ENCODE assay signal across 8 cellular contexts in the genomic region with DNA sequence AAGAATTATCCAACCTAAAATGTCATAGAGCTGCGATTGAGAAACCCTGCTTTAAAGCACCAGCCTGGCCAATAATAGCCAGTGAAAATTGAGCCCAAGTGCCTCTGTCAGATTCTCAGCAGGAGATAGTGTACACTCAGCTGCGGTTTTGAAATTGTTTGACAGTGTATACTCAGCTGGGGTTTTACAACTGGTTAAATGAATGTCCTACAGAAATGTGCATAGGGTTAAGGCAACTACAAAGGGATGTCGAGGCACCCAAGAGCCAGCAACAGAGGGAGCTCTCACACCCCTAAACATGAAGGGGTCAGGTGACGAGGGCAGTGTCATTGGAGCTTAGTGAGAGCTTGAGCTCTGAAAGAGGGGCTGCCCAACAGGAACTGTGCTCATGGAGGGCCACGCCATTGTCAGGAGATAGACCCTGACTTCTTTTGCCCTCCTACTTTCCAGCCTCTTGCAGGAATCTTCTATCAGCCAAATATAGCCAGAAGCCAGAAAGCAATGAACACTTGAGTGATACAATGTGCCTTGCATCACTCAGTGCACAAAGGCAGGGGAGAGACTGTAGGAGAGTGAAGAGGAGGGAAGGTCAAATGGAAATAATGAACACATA. TPM values are rescaled to one million over a fixed set of nuclear protein-coding genes. Genes with fewer than 3 reads are reported as not detected.
DNase-seq lines count a peak whose midpoint lies in the region; ATAC-seq, FAIRE-seq and TF ChIP-seq lines count a peak whose summit lies in the region.

No MANE protein-coding gene starts in this region.

- POLR2A ChIA-PET in HEK293T (lab: Yijun Ruan, JAX) = interaction anchor here (1.2 kb wide), 1 partner anchor 13 kb away, joined by 3 read pairs; no protein-coding TSS in a partner anchor

- FAIRE-seq in D721Med (lab: Jason Lieb, UNC) = no peak

- peak; percentile 35 for TF ChIP-seq CTCF in D721Med (IDR thresholded peaks at IDR 0.05; ENCODE audit: insufficient read depth, missing control alignments)

- CTCF ChIA-PET in HEK293T (lab: Yijun Ruan, JAX) = no interaction called here

- intact Hi-C loops in left ventricle myocardium superior (cut with micrococcal nuclease) = no loop called here

- DNase-seq in D721Med (ENCODE audit: insufficient read length, low spot score) (no peak), HEK293T (ENCODE audit: extremely low spot score) (peak; percentile 23), NCI-H510A treated with DMSO at 0.1 percent for 48 hours (lab: John Stamatoyannopoulos, UW) (peak; percentile 86), left ventricle myocardium superior (no peak), GM03348 (ENCODE audit: low spot score) (no peak)
- DNase-seq in activated T-cell treated with anti-CD3 and anti-CD28 coated beads, Interleukin-2, amount 50 U/mL, for 1 hour = peak; percentile 60
- DNase-seq in stimulated activated CD4-positive, alpha-beta T cell treated with anti-CD3 and anti-CD28 coated beads, TNF-alpha, amount 100 ng/mL, for 4 hours (ENCODE audit: low read depth in 3 of 3) = peak in 2 of 3 experiments; percentile 30 to 38

- ATAC-seq in left ventricle myocardium superior = peak; percentile 63
- ATAC-seq in GM21381 (IDR thresholded peaks at IDR 0.05; ENCODE audit: unreplicated experiment) = no peak

TF ChIP-seq in HEK293T, 16 proteins besides CTCF, POLR2A, EP300 and RAD21:
- TF ChIP-seq L3MBTL2 (conservative IDR thresholded peaks at IDR 0.05) = no peak
- no peak for TF ChIP-seq LEF1 (IDR thresholded peaks at IDR 0.05; ENCODE audit: borderline replicate concordance)
- TF ChIP-seq SUZ12 (IDR thresholded peaks at IDR 0.05) = no peak
- TF ChIP-seq FOXA1 (IDR thresholded peaks at IDR 0.05) = no peak
- no peak for TF ChIP-seq FOXM1 (IDR thresholded peaks at IDR 0.05; ENCODE audit: borderline replicate concordance)
- TF ChIP-seq, protein P1, sequence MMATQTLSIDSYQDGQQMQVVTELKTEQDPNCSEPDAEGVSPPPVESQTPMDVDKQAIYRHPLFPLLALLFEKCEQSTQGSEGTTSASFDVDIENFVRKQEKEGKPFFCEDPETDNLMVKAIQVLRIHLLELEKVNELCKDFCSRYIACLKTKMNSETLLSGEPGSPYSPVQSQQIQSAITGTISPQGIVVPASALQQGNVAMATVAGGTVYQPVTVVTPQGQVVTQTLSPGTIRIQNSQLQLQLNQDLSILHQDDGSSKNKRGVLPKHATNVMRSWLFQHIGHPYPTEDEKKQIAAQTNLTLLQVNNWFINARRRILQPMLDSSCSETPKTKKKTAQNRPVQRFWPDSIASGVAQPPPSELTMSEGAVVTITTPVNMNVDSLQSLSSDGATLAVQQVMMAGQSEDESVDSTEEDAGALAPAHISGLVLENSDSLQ (IDR thresholded peaks at IDR 0.05) = peak; percentile 22; the same call in 1 of the 2 replicates
- no peak for TF ChIP-seq HDGF (IDR thresholded peaks at IDR 0.05; ENCODE audit: borderline replicate concordance)

RNA-seq across cellular contexts. Expression of a gene that starts 15.1 kb away (rescaled TPM):
- 0.32 TPM for total RNA-seq in left ventricle myocardium superior

RNA-seq across cellular contexts. Expression of a gene that starts 18.7 kb away (rescaled TPM):
- 18.1 TPM for total RNA-seq in left ventricle myocardium superior

Comparison
In these comparisons a context has a peak if more than half of its experiments do, and no peak if none do; other contexts are left out.
1. DNase-seq: peak in HEK293T (single experiment), NCI-H510A treated with DMSO at 0.1 percent for 48 hours (single experiment), activated T-cell treated with anti-CD3 and anti-CD28 coated beads, Interleukin-2, amount 50 U/mL, for 1 hour (single experiment) and stimulated activated CD4-positive, alpha-beta T cell treated with anti-CD3 and anti-CD28 coated beads, TNF-alpha, amount 100 ng/mL, for 4 hours (2 of 3); none in D721Med (single experiment), left ventricle myocardium superior (single experiment) and GM03348 (single experiment).